In the genomic region with DNA sequence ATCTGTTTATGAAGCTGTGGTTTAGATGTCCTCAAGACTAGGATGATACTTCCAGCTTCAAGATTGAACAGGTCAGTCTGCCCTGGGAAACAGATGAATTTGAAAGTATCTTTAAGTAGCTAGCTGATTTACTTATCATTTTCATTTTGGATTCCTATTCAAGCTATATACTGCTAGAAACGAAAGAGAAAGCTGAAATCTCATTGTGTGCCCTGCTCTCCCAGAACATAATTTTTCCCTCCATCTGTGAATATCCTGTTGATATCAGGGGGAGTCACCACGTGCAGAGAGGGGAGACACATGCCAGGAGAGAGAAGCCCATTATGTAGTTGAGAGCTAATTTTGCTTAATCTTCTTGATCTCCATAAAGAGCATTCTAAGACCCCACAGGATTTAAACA, we compare ENCODE assay signal across 1 cellular context.
TF ChIP-seq lines count a peak whose summit lies in the region.

No MANE protein-coding gene starts in this region.

TF ChIP-seq in IMR-90, 13 proteins besides CTCF, POLR2A, EP300 and RAD21 (continued from another document):
- TF ChIP-seq CHD1 (IDR thresholded peaks at IDR 0.05; ENCODE audit: low read depth, low read length) (no peak), MXI1 (IDR thresholded peaks at IDR 0.05; ENCODE audit: borderline replicate concordance, low read depth, low read length) (no peak), FOS (IDR thresholded peaks at IDR 0.05; ENCODE audit: low read depth, low read length) (no peak), RFX5 (IDR thresholded peaks at IDR 0.05; ENCODE audit: low read depth, low read length) (no peak), CEBPB (IDR thresholded peaks at IDR 0.05; ENCODE audit: low read depth, low read length) (no peak), RCOR1 (IDR thresholded peaks at IDR 0.05; ENCODE audit: insufficient replicate concordance, low read length) (no peak), BHLHE40 (IDR thresholded peaks at IDR 0.05; ENCODE audit: low read depth, low read length) (no peak)
- TF ChIP-seq, protein P1, sequence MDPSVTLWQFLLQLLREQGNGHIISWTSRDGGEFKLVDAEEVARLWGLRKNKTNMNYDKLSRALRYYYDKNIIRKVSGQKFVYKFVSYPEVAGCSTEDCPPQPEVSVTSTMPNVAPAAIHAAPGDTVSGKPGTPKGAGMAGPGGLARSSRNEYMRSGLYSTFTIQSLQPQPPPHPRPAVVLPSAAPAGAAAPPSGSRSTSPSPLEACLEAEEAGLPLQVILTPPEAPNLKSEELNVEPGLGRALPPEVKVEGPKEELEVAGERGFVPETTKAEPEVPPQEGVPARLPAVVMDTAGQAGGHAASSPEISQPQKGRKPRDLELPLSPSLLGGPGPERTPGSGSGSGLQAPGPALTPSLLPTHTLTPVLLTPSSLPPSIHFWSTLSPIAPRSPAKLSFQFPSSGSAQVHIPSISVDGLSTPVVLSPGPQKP (IDR thresholded peaks at IDR 0.05; ENCODE audit: borderline replicate concordance, low read depth, low read length) = no peak
TF ChIP-seq in IMR-90: peak in this region for 0.
